ENCODE assay signal across 9 cellular contexts in the genomic region with DNA sequence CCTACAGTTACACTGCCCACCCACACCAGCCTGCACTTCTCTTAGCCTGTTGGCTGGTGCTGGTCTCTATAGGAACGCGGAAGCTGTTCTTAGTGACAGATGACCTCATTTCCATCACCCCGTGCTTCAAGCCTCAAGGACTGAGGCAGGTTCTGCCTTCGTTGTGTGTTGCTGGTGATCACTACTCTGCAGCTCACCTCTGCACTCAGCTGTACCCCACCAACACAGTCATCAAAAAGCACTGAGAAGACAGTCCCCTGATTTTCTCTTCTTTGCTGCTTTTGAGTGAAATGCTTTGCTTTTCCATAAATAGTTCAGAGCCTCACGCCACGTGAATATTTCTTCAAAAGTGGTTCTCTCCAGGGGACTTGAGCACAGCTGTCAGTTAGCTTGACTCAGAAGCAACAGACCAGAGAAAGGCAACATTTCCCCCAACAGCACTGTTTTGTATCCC.
DNase-seq lines count a peak whose midpoint lies in the region; ATAC-seq lines count a peak whose summit lies in the region.
"Had no signal": no experiment of that assay in that cellular context is flagged by ENCODE, and none has a peak within 500 bp of the region (broad histone marks: within the 10 kb centered on the region; RNA-seq: fewer than 3 reads in every experiment).

No MANE protein-coding gene starts in this region.

- peaks cover 25% of the 10 kb centered on the region for H3K4me1 Mint-ChIP-seq in stimulated activated memory B cell treated with anti-CD40 and anti-IgM and Interleukin-4, amounts not matched to agents 10 μg/mL and 1 μg/mL and 100 μg/mL, for 72 hours
- peaks cover 10% of the 10 kb centered on the region for H3K4me1 Mint-ChIP-seq in activated naive CD4-positive, alpha-beta T cell treated with anti-CD3 and anti-CD28 coated beads for 36 hours (ENCODE audit: low read depth)

- CTCF ChIA-PET in activated naive CD4-positive, alpha-beta T cell treated with anti-CD3 and anti-CD28 coated beads for 36 hours (lab: Charles Lee), result interaction anchor here (1.0 to 3.2 kb wide), 4 partner anchors 8 to 336 kb away, joined by 3 to 12 read pairs (median 4); no protein-coding TSS in a partner anchor

- H3K27ac Mint-ChIP-seq in stimulated activated memory B cell treated with anti-CD40 and anti-IgM and Interleukin-4, amounts not matched to agents 10 μg/mL and 1 μg/mL and 100 μg/mL, for 72 hours, result peak overlapping the region; percentile 20
- no peak overlapping the region for H3K27ac Mint-ChIP-seq in activated naive CD4-positive, alpha-beta T cell treated with anti-CD3 and anti-CD28 coated beads for 36 hours

- no peaks in the 10 kb centered on the region for H3K36me3 Mint-ChIP-seq in stimulated activated memory B cell treated with anti-CD40 and anti-IgM and Interleukin-4, amounts not matched to agents 10 μg/mL and 1 μg/mL and 100 μg/mL, for 72 hours
- no peaks in the 10 kb centered on the region for H3K36me3 Mint-ChIP-seq in activated naive CD4-positive, alpha-beta T cell treated with anti-CD3 and anti-CD28 coated beads for 36 hours (ENCODE audit: low read depth)

- ATAC-seq in HG03060 (IDR thresholded peaks at IDR 0.05; ENCODE audit: low read depth, unreplicated experiment), result peak; percentile 77
- ATAC-seq in stimulated activated memory B cell treated with anti-CD40 and anti-IgM and Interleukin-4, amounts not matched to agents 10 μg/mL and 1 μg/mL and 100 μg/mL, for 72 hours, result peak; percentile 87

- H3K27me3 Mint-ChIP-seq in stimulated activated memory B cell treated with anti-CD40 and anti-IgM and Interleukin-4, amounts not matched to agents 10 μg/mL and 1 μg/mL and 100 μg/mL, for 72 hours, result peaks cover 12% of the 10 kb centered on the region
- H3K27me3 Mint-ChIP-seq in activated naive CD4-positive, alpha-beta T cell treated with anti-CD3 and anti-CD28 coated beads for 36 hours (ENCODE audit: low read depth), result no peaks in the 10 kb centered on the region

- intact Hi-C loops in activated naive CD4-positive, alpha-beta T cell treated with anti-CD3 and anti-CD28 coated beads for 36 hours (cut with micrococcal nuclease), result no loop called here

- H3K9me3 Mint-ChIP-seq in stimulated activated memory B cell treated with anti-CD40 and anti-IgM and Interleukin-4, amounts not matched to agents 10 μg/mL and 1 μg/mL and 100 μg/mL, for 72 hours, result no peaks in the 10 kb centered on the region
- no peaks in the 10 kb centered on the region for H3K9me3 Mint-ChIP-seq in activated naive CD4-positive, alpha-beta T cell treated with anti-CD3 and anti-CD28 coated beads for 36 hours

- H3K4me3 Mint-ChIP-seq in stimulated activated memory B cell treated with anti-CD40 and anti-IgM and Interleukin-4, amounts not matched to agents 10 μg/mL and 1 μg/mL and 100 μg/mL, for 72 hours, result no peak overlapping the region
- no peak overlapping the region for H3K4me3 Mint-ChIP-seq in activated naive CD4-positive, alpha-beta T cell treated with anti-CD3 and anti-CD28 coated beads for 36 hours

- peak overlapping the region; percentile 3 for H3K27ac ChIP-seq in cingulate gyrus (ENCODE audit: low read depth, low read length)
- H3K27ac ChIP-seq: 22Rv1 had no signal

- peak; percentile 37 for DNase-seq in DMS 273 (lab: John Stamatoyannopoulos, UW; ENCODE audit: unreplicated experiment)
- no peak for DNase-seq in DMS 273 treated with DMSO at 0.1 percent for 48 hours (lab: John Stamatoyannopoulos, UW)
- no peak for DNase-seq in NCI-H2107 (lab: John Stamatoyannopoulos, UW)
- DNase-seq in activated naive CD4-positive, alpha-beta T cell treated with anti-CD3 and anti-CD28 coated beads for 36 hours, result no peak
- no peak for DNase-seq in GOT3 (lab: John Stamatoyannopoulos, UW)
